9 cellular contexts compared by ENCODE assay signal in the genomic region with DNA sequence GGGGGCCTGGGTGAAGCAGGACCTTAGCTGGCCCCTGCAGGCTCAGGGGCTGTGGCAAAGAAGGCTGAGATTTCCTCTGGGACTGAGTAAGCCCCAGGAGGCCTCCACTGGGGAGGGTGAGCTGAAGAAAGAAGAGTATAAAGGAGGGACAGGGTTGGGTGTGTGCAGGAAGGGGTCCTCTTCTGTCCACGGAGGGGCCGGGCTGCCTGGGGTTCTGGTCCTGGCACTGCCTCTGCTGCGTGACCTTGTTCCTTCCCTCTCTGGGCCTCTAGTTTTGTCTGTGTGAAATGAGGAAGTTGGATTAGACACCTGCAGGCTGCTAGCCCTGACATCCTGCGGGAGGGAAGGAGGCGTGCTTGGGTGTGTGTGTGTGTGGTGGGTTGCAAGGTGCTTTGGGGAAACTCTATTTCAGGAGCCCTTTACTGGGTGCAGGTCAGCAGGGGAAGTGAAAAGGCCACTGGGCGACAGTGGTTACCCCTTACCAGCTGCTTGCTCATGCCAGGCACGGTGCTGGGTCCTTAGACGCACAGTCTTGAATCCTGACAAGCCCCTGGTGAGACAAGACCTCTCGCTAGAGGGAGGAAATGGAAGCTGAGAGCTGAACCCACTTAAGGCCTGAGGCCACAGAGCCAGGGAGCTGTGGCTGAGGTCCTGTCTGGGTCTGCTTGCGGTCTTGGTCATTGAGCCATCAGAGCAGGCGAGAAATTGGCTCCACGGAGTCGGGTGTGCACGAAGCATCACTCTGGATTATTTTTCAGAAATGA.
DNase-seq lines count a peak whose midpoint lies in the region; ATAC-seq and TF ChIP-seq lines count a peak whose summit lies in the region.
"Had no signal": no experiment of that assay in that cellular context is flagged by ENCODE, and none has a peak within 500 bp of the region (broad histone marks: within the 10 kb centered on the region; RNA-seq: fewer than 3 reads in every experiment).

No MANE protein-coding gene starts in this region.

- peaks cover 26% of the 10 kb centered on the region for H3F3A ChIP-seq in SK-N-SH (replicated peaks; ENCODE audit: insufficient read depth)

- H4K20me1 ChIP-seq in SK-N-SH (ENCODE audit: insufficient read depth) (no peaks in the 10 kb centered on the region), OCI-LY3 (ENCODE audit: insufficient read depth, low read length) (no peaks in the 10 kb centered on the region)

- no peak overlapping the region for H2AFZ ChIP-seq in SK-N-SH (ENCODE audit: low read depth)
- H2AFZ ChIP-seq in OCI-LY3 (ENCODE audit: low read depth, low read length) = no peak overlapping the region

- TF ChIP-seq RAD21 in SK-N-SH (IDR thresholded peaks at IDR 0.05; ENCODE audit: low read length) = no peak

- TF ChIP-seq CTCF in SK-N-SH (IDR thresholded peaks at IDR 0.05) = no peak
- peak; percentile 8; the same call in 1 of the 2 replicates for TF ChIP-seq CTCF in OCI-LY3 (IDR thresholded peaks at IDR 0.05; ENCODE audit: low read depth, low read length)

- ATAC-seq in SK-N-SH treated with all-trans-retinoic acid at 6 μM for 48 hours (no peak), HG02798 (IDR thresholded peaks at IDR 0.05; ENCODE audit: poor library complexity, unreplicated experiment) (peak; percentile 72)

- no peak overlapping the region for H3K4me3 ChIP-seq in SK-N-SH (ENCODE audit: low read depth in 2 of 2, low read length in 1 of 2)
- H3K4me3 ChIP-seq in OCI-LY3 (ENCODE audit: low read length) = peak overlapping the region; percentile 70
- H3K4me3 ChIP-seq: thoracic aorta had no signal

- 90% methylated on average over 12 of the region's 14 CpGs for whole genome bisulfite sequencing in SK-N-SH (ENCODE audit: low lambda C conversion rate)

- no peak for DNase-seq in SK-N-SH
- peak; percentile 53 for DNase-seq in medulla oblongata (ENCODE audit: extremely low spot score)
- no peak for DNase-seq in NK-92 treated with Interleukin-12 subunit alpha and Interleukin-12 subunit beta, amount 100 ng/mL, for 24 hours (lab: John Stamatoyannopoulos, UW)
- no peak for DNase-seq in ACHN
- no peak for DNase-seq in AG08395 (ENCODE audit: low spot score)

- no peak for TF ChIP-seq EP300 in SK-N-SH (IDR thresholded peaks at IDR 0.05; ENCODE audit: borderline replicate concordance in 1 of 2, low read depth in 1 of 2, low read length in 1 of 2)

- no peaks in the 10 kb centered on the region for H3K9me2 ChIP-seq in SK-N-SH

- no peak overlapping the region for H3K9ac ChIP-seq in SK-N-SH
- H3K9ac ChIP-seq in OCI-LY3 (ENCODE audit: low read length) = peak overlapping the region; percentile 92

- H3K4me2 ChIP-seq in SK-N-SH = no peak overlapping the region
- H3K4me2 ChIP-seq in OCI-LY3 (ENCODE audit: low read length) = peak overlapping the region; percentile 95

- no peaks in the 10 kb centered on the region for H3K27me3 ChIP-seq in SK-N-SH (ENCODE audit: insufficient read depth)
- no peaks in the 10 kb centered on the region for H3K27me3 ChIP-seq in OCI-LY3 (ENCODE audit: low read depth, low read length)

- in situ Hi-C loops in ACHN (cut with HindIII; ENCODE audit: low pct_ligation_motif_present, low pct_unique_long_range_greater_than_20kb, low sequenced_read_pairs) = no loop called here

- peaks cover 0 to 21% of the 10 kb centered on the region in 2 experiments for H3K36me3 ChIP-seq in SK-N-SH (replicated peaks in 1 of 2; ENCODE audit: control insufficient read depth in 1 of 2, insufficient read depth in 2 of 2, low read length in 1 of 2)
- H3K36me3 ChIP-seq in OCI-LY3 (replicated peaks; ENCODE audit: low read depth, low read length) = no peaks in the 10 kb centered on the region
- H3K36me3 ChIP-seq: thoracic aorta had no signal

- H3K9me3 ChIP-seq in SK-N-SH (no peaks in the 10 kb centered on the region), OCI-LY3 (ENCODE audit: insufficient read depth, low read length) (no peaks in the 10 kb centered on the region)
- H3K9me3 ChIP-seq: thoracic aorta had no signal

- POLR2A ChIA-PET in SK-N-SH (lab: Yijun Ruan, JAX) = interaction anchor here (1.1 to 2.5 kb wide), 3 partner anchors 35 to 96 kb away, joined by 4 to 15 read pairs (median 10); no protein-coding TSS in a partner anchor

- H3K79me2 ChIP-seq in SK-N-SH (ENCODE audit: insufficient read depth) = peaks cover 8% of the 10 kb centered on the region; the same call in 1 of the 2 replicates
- no peaks in the 10 kb centered on the region for H3K79me2 ChIP-seq in OCI-LY3 (ENCODE audit: low read length)

- peaks cover 39 to 42% of the 10 kb centered on the region in 2 experiments for H3K4me1 ChIP-seq in SK-N-SH (ENCODE audit: control insufficient read depth in 1 of 2, insufficient read depth in 2 of 2, low read depth in 1 of 2, low read length in 1 of 2)
- peaks cover 55% of the 10 kb centered on the region for H3K4me1 ChIP-seq in OCI-LY3 (ENCODE audit: low read length)

- CTCF ChIA-PET in SK-N-SH (lab: Yijun Ruan, JAX) = interaction anchor here (1.0 to 15.8 kb wide), 7 partner anchors 10 to 216 kb away, joined by 3 to 238 read pairs (median 4); no protein-coding TSS in a partner anchor

- H3K27ac ChIP-seq in SK-N-SH (ENCODE audit: low read depth in 2 of 2, low read length in 1 of 2) (peak overlapping the region; percentile 88 to 96), OCI-LY3 (ENCODE audit: low read length) (peak overlapping the region; percentile 99)

TF ChIP-seq in SK-N-SH, 30 proteins besides CTCF, POLR2A, EP300 and RAD21 (continues in another document):
- TF ChIP-seq SIN3A (IDR thresholded peaks at IDR 0.05; ENCODE audit: borderline replicate concordance, low read depth, low read length) = no peak
- no peak for TF ChIP-seq MXI1 (IDR thresholded peaks at IDR 0.05; ENCODE audit: low read depth, low read length)
- TF ChIP-seq NFIC (IDR thresholded peaks at IDR 0.05; ENCODE audit: borderline replicate concordance) = no peak
- no peak for TF ChIP-seq EZH2phosphoT487 (IDR thresholded peaks at IDR 0.05; ENCODE audit: borderline replicate concordance, low read depth)
- TF ChIP-seq, protein P1, sequence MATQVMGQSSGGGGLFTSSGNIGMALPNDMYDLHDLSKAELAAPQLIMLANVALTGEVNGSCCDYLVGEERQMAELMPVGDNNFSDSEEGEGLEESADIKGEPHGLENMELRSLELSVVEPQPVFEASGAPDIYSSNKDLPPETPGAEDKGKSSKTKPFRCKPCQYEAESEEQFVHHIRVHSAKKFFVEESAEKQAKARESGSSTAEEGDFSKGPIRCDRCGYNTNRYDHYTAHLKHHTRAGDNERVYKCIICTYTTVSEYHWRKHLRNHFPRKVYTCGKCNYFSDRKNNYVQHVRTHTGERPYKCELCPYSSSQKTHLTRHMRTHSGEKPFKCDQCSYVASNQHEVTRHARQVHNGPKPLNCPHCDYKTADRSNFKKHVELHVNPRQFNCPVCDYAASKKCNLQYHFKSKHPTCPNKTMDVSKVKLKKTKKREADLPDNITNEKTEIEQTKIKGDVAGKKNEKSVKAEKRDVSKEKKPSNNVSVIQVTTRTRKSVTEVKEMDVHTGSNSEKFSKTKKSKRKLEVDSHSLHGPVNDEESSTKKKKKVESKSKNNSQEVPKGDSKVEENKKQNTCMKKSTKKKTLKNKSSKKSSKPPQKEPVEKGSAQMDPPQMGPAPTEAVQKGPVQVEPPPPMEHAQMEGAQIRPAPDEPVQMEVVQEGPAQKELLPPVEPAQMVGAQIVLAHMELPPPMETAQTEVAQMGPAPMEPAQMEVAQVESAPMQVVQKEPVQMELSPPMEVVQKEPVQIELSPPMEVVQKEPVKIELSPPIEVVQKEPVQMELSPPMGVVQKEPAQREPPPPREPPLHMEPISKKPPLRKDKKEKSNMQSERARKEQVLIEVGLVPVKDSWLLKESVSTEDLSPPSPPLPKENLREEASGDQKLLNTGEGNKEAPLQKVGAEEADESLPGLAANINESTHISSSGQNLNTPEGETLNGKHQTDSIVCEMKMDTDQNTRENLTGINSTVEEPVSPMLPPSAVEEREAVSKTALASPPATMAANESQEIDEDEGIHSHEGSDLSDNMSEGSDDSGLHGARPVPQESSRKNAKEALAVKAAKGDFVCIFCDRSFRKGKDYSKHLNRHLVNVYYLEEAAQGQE (IDR thresholded peaks at IDR 0.05; ENCODE audit: low read depth, low read length) = no peak
- TF ChIP-seq MEF2A (IDR thresholded peaks at IDR 0.05; ENCODE audit: borderline replicate concordance, low read depth) = no peak
- TF ChIP-seq YY1 (IDR thresholded peaks at IDR 0.05; ENCODE audit: low read depth) = no peak

TF ChIP-seq in SK-N-SH treated with all-trans-retinoic acid at 6 μM for 48 hours, 23 proteins besides CTCF, POLR2A, EP300 and RAD21:
- TF ChIP-seq OSR1 (CRISPR knock-in tag; IDR thresholded peaks at IDR 0.05) (no peak), ZNF70 (CRISPR knock-in tag; IDR thresholded peaks at IDR 0.05) (no peak), GLIS3 (CRISPR knock-in tag; IDR thresholded peaks at IDR 0.05) (no peak), PPARA (CRISPR knock-in tag; IDR thresholded peaks at IDR 0.05; ENCODE audit: borderline replicate concordance) (no peak), ARNTL (CRISPR knock-in tag; IDR thresholded peaks at IDR 0.05; ENCODE audit: borderline replicate concordance, low read depth) (no peak), ESRRG (CRISPR knock-in tag; IDR thresholded peaks at IDR 0.05) (no peak), ISL1 (CRISPR knock-in tag; IDR thresholded peaks at IDR 0.05) (no peak)
